Comparison of ENCODE assay signal across 28 cellular contexts in the genomic region with DNA sequence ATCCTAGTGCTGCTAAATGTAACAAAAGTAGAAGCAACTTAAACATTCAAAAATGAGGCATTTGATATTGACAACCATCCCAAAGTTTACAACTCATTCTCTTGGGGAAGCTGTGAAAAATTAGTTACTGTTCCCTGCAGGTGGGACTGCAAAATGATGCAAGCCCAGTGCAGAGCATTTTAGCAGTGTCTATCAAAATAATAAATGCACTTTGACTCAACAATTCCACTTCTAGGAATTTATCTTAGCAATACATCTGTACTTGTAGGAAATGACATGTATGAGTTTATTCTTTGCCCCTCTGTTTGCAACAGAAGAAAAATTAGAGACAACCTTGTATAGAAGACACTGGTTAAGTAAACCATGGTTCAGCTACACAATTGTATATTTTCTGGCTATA.
"Had no signal": no experiment of that assay in that cellular context is flagged by ENCODE, and none has a peak within 500 bp of the region (broad histone marks: within the 10 kb centered on the region; RNA-seq: fewer than 3 reads in every experiment).

No MANE protein-coding gene starts in this region.

- DNase-seq: activated CD4-positive, alpha-beta T cell treated with anti-CD3 and anti-CD28 coated beads for 36 hours; activated CD4-positive, alpha-beta T cell treated with anti-CD3 and anti-CD28 coated beads, Interleukin-2, amount 50 U/mL, for 4 hours; activated CD4-positive, CD25-positive, alpha-beta regulatory T cell; activated CD8-positive, alpha-beta memory T cell treated with anti-CD3 and anti-CD28 coated beads for 24 hours; activated CD8-positive, alpha-beta memory T cell treated with anti-CD3 and anti-CD28 coated beads, Interleukin-2, amount 50 U/mL, for 4 hours; activated effector memory CD4-positive, alpha-beta T cell treated with anti-CD3 and anti-CD28 coated beads, Interleukin-2, amount 50 U/mL, for 16 hours; activated naive CD4-positive, alpha-beta T cell treated with anti-CD3 and anti-CD28 coated beads for 36 hours; activated naive CD8-positive, alpha-beta T cell treated with anti-CD3 and anti-CD28 coated beads for 36 hours; activated T-cell treated with anti-CD3 and anti-CD28 coated beads, Interleukin-2, amount 50 U/mL, for 1 hour; adrenal gland; aorta; body of pancreas; dermis blood vessel endothelial cell; effector CD4-positive, alpha-beta T cell; islet precursor cell; left ventricle myocardium superior; posterior cingulate gyrus; right cardiac atrium; stimulated activated CD4-positive, alpha-beta T cell treated with anti-CD3 and anti-CD28 coated beads, Interleukin-15, amount 100 ng/mL, for 24 hours; stimulated activated naive CD8-positive, alpha-beta T cell treated with anti-CD3 and anti-CD28 coated beads, Interleukin-15, Interleukin-2, amounts not matched to agents 100 U/mL and 50 U/mL, for 24 hours; T1000; testis; transverse colon had no signal

- H3K27ac ChIP-seq: adrenal gland, body of pancreas, epithelial cell of prostate, testis, transverse colon had no signal

- ATAC-seq: activated CD4-positive, alpha-beta T cell treated with anti-CD3 and anti-CD28 coated beads for 36 hours; body of pancreas; left ventricle myocardium superior; right cardiac atrium; stimulated activated naive CD8-positive, alpha-beta T cell treated with anti-CD3 and anti-CD28 coated beads, Interleukin-15, Interleukin-2, amounts not matched to agents 100 U/mL and 50 U/mL, for 24 hours had no signal

- H3K4me1 ChIP-seq: adrenal gland, body of pancreas, testis had no signal

- H3K9me3 Mint-ChIP-seq: activated naive CD4-positive, alpha-beta T cell treated with anti-CD3 and anti-CD28 coated beads for 36 hours; activated naive CD8-positive, alpha-beta T cell treated with anti-CD3 and anti-CD28 coated beads for 36 hours; activated T-helper 1 cell treated with anti-CD3 and anti-CD28 coated beads, Interleukin-12 subunit alpha, Interleukin-12 subunit beta, Interleukin-2, Interleukin-4 antibody, amounts not matched to agents 30 ng/mL and 10 ng/mL and 1 ng/mL, durations not matched to agents 14 hours and 24 hours and 36 hours; nephron had no signal

- H3K4me3 ChIP-seq: adrenal gland, body of pancreas, testis, transverse colon had no signal

- H3K27me3 Mint-ChIP-seq: activated CD4-positive, alpha-beta T cell treated with anti-CD3 and anti-CD28 coated beads for 36 hours; activated naive CD8-positive, alpha-beta T cell treated with anti-CD3 and anti-CD28 coated beads for 36 hours had no signal

- H3K27ac Mint-ChIP-seq: activated CD4-positive, alpha-beta T cell treated with anti-CD3 and anti-CD28 coated beads for 36 hours; activated naive CD4-positive, alpha-beta T cell treated with anti-CD3 and anti-CD28 coated beads for 36 hours; activated naive CD8-positive, alpha-beta T cell treated with anti-CD3 and anti-CD28 coated beads for 36 hours; activated T-helper 1 cell treated with anti-CD3 and anti-CD28 coated beads, Interleukin-12 subunit alpha, Interleukin-12 subunit beta, Interleukin-2, Interleukin-4 antibody, amounts not matched to agents 30 ng/mL and 10 ng/mL and 1 ng/mL, durations not matched to agents 14 hours and 24 hours and 36 hours; nephron had no signal

- H3K9me3 ChIP-seq: adrenal gland, body of pancreas, testis, transverse colon had no signal

- FAIRE-seq: colon, frontal cortex had no signal

- H3K36me3 Mint-ChIP-seq: activated naive CD8-positive, alpha-beta T cell treated with anti-CD3 and anti-CD28 coated beads for 36 hours had no signal

- H3K4me3 Mint-ChIP-seq: activated CD4-positive, alpha-beta T cell treated with anti-CD3 and anti-CD28 coated beads for 36 hours; activated naive CD4-positive, alpha-beta T cell treated with anti-CD3 and anti-CD28 coated beads for 36 hours; activated naive CD8-positive, alpha-beta T cell treated with anti-CD3 and anti-CD28 coated beads for 36 hours; activated T-helper 1 cell treated with anti-CD3 and anti-CD28 coated beads, Interleukin-12 subunit alpha, Interleukin-12 subunit beta, Interleukin-2, Interleukin-4 antibody, amounts not matched to agents 30 ng/mL and 10 ng/mL and 1 ng/mL, durations not matched to agents 14 hours and 24 hours and 36 hours; nephron had no signal

- H3K27me3 ChIP-seq: adrenal gland, body of pancreas, testis, transverse colon had no signal

- H3K36me3 ChIP-seq: adrenal gland, transverse colon had no signal
